25 cellular contexts compared by ENCODE assay signal in genomic region chr15:53196235-53196634, GRCh38.
"Had no signal": no experiment of that assay in that cellular context is flagged by ENCODE, and none has a peak within 500 bp of the region (broad histone marks: within the 10 kb centered on the region; RNA-seq: fewer than 3 reads in every experiment).

No MANE protein-coding gene starts in this region.

- H3K27ac Mint-ChIP-seq: naive thymus-derived CD4-positive, alpha-beta T cell; nephron; stimulated activated effector memory CD8-positive, alpha-beta T cell treated with anti-CD3 and anti-CD28 coated beads, Interleukin-12 subunit alpha, Interleukin-12 subunit beta, amount 100 ng/mL, for 72 hours; type B pancreatic cell had no signal

- H3K4me1 ChIP-seq: gastrocnemius medialis, pancreas, thyroid gland had no signal

- FAIRE-seq: kidney, pancreas had no signal

- H3K79me2 ChIP-seq: hepatocyte had no signal

- H3K27ac ChIP-seq: coronary artery, epithelial cell of prostate, gastrocnemius medialis, heart left ventricle, hepatocyte, neutrophil, pancreas, sigmoid colon, stomach, thyroid gland had no signal

- H3K36me3 Mint-ChIP-seq: naive thymus-derived CD4-positive, alpha-beta T cell; stimulated activated effector memory CD8-positive, alpha-beta T cell treated with anti-CD3 and anti-CD28 coated beads, Interleukin-12 subunit alpha, Interleukin-12 subunit beta, amount 100 ng/mL, for 72 hours; type B pancreatic cell had no signal

- ATAC-seq: esophagus mucosa; gastrocnemius medialis; heart left ventricle; naive thymus-derived CD4-positive, alpha-beta T cell; right cardiac atrium; stimulated activated effector memory CD8-positive, alpha-beta T cell treated with anti-CD3 and anti-CD28 coated beads, Interleukin-12 subunit alpha, Interleukin-12 subunit beta, amount 100 ng/mL, for 72 hours had no signal

- H3K36me3 ChIP-seq: gastrocnemius medialis, heart left ventricle, neutrophil, pancreas, sigmoid colon, stomach, thyroid gland had no signal

- H3K27me3 ChIP-seq: gastrocnemius medialis, pancreas, thyroid gland had no signal

- H2AFZ ChIP-seq: hepatocyte had no signal

- H3K9me3 Mint-ChIP-seq: nephron had no signal

- H3K9me3 ChIP-seq: gastrocnemius medialis, heart left ventricle, neutrophil, pancreas, sigmoid colon, stomach, thyroid gland had no signal

- H3K4me3 Mint-ChIP-seq: naive thymus-derived CD4-positive, alpha-beta T cell; stimulated activated effector memory CD8-positive, alpha-beta T cell treated with anti-CD3 and anti-CD28 coated beads, Interleukin-12 subunit alpha, Interleukin-12 subunit beta, amount 100 ng/mL, for 72 hours; type B pancreatic cell had no signal

- H3K4me1 Mint-ChIP-seq: stimulated activated effector memory CD8-positive, alpha-beta T cell treated with anti-CD3 and anti-CD28 coated beads, Interleukin-12 subunit alpha, Interleukin-12 subunit beta, amount 100 ng/mL, for 72 hours had no signal

- DNase-seq: dermis blood vessel endothelial cell; foreskin fibroblast; gastrocnemius medialis; heart left ventricle; kidney; mesenchymal stem cell; midbrain; naive thymus-derived CD4-positive, alpha-beta T cell; pancreas; right cardiac atrium; sigmoid colon; stimulated activated CD4-positive, alpha-beta T cell treated with anti-CD3 and anti-CD28 coated beads, Interleukin-2, amount 100 ng/mL, for 24 hours; stimulated activated CD4-positive, alpha-beta T cell treated with anti-CD3 and anti-CD28 coated beads, Interleukin-4, amount 100 ng/mL, for 24 hours; stimulated activated naive CD4-positive, alpha-beta T cell treated with Interleukin-2 at 50 U/mL for 16 hours; stomach; thyroid gland had no signal

- H3K27me3 Mint-ChIP-seq: progenitor cell of endocrine pancreas had no signal

- H3K4me3 ChIP-seq: heart left ventricle, hepatocyte, sigmoid colon, stomach, thyroid gland had no signal
